1 cellular context compared by ENCODE assay signal in genomic region chr2:64767670-64768425, GRCh38.
TF ChIP-seq lines count a peak whose summit lies in the region.

No MANE protein-coding gene starts in this region.

TF ChIP-seq in K562, 482 proteins besides CTCF, POLR2A, EP300 and RAD21 (continued from another document):
- peak; percentile 15; the same call in 1 of the 2 replicates for TF ChIP-seq ZBTB40 (IDR thresholded peaks at IDR 0.05)
- no peak for TF ChIP-seq ZBTB40 (CRISPR knock-in tag; IDR thresholded peaks at IDR 0.05)
- peak; percentile 3 for TF ChIP-seq PRDM10 (IDR thresholded peaks at IDR 0.05; ENCODE audit: partially characterized antibody)
- TF ChIP-seq BRD4 (IDR thresholded peaks at IDR 0.05), result no peak
- TF ChIP-seq HINFP (tag; conservative IDR thresholded peaks at IDR 0.05; ENCODE audit: low read depth), result peak; percentile 50; the same call in 1 of the 2 replicates
- 0 out of 2 replicates have a peak, but pooled peaks have one; percentile 31 for TF ChIP-seq BCOR (IDR thresholded peaks at IDR 0.05)
